1 cellular context compared by ENCODE assay signal in genomic region chr6:5260661-5261544, GRCh38.
A peak's percentile ranks its signal among the peaks of the same experiment; 100 is the strongest.
TF ChIP-seq lines count a peak whose summit lies in the region.

Gene FARS2, plus strand, starts transcription at chr6:5261513.
Gene LYRM4, minus strand, starts transcription at chr6:5260950. Its CDS starts 217 bp downstream, at chr6:5260733.

TF ChIP-seq in SK-N-SH, 30 proteins besides CTCF, POLR2A, EP300 and RAD21 (continued from another document):
- TF ChIP-seq, protein P1, sequence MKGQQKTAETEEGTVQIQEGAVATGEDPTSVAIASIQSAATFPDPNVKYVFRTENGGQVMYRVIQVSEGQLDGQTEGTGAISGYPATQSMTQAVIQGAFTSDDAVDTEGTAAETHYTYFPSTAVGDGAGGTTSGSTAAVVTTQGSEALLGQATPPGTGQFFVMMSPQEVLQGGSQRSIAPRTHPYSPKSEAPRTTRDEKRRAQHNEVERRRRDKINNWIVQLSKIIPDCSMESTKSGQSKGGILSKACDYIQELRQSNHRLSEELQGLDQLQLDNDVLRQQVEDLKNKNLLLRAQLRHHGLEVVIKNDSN (IDR thresholded peaks at IDR 0.05; ENCODE audit: borderline replicate concordance, low read depth) = no peak
- TF ChIP-seq YY1 (IDR thresholded peaks at IDR 0.05; ENCODE audit: low read depth) (peak; percentile 98), NRF1 (IDR thresholded peaks at IDR 0.05; ENCODE audit: low read depth, low read length) (peak; percentile 31; the same call in 1 of the 2 replicates), GATA2 (CRISPR knock-in tag; IDR thresholded peaks at IDR 0.05) (no peak), TCF12 (IDR thresholded peaks at IDR 0.05) (no peak; the same call in 1 of the 2 replicates), NFIC (IDR thresholded peaks at IDR 0.05; ENCODE audit: borderline replicate concordance) (no peak), FOXJ3 (CRISPR knock-in tag; IDR thresholded peaks at IDR 0.05) (no peak), TEAD4 (IDR thresholded peaks at IDR 0.05; ENCODE audit: borderline replicate concordance, insufficient read depth) (no peak), MEF2A (IDR thresholded peaks at IDR 0.05; ENCODE audit: borderline replicate concordance, low read depth) (no peak), SMC3 (IDR thresholded peaks at IDR 0.05; ENCODE audit: low read depth, low read length) (no peak), POLR2AphosphoS5 (IDR thresholded peaks at IDR 0.05; ENCODE audit: low read depth, low read length) (no peak), PBX3 (IDR thresholded peaks at IDR 0.05) (no peak), CHD2 (IDR thresholded peaks at IDR 0.05; ENCODE audit: low read length, partially characterized antibody) (peak; percentile 46)
TF ChIP-seq in SK-N-SH: peak in this region for 11.
